ENCODE assay signal across 27 cellular contexts in genomic region chr9:1055156-1055555, GRCh38. TPM values are rescaled to one million over a fixed set of nuclear protein-coding genes. Genes with fewer than 3 reads are reported as not detected.
DNase-seq lines count a peak whose midpoint lies in the region; ATAC-seq and TF ChIP-seq lines count a peak whose summit lies in the region.
"Had no signal": no experiment of that assay in that cellular context is flagged by ENCODE, and none has a peak within 500 bp of the region (broad histone marks: within the 10 kb centered on the region; RNA-seq: fewer than 3 reads in every experiment).

No MANE protein-coding gene starts in this region.

- intact Hi-C loops in sigmoid colon (cut with DNase I) = no loop called here

- 47 to 53% methylated on average over 5 of the region's 5 CpGs for WGBS in sigmoid colon, 2 donors

- no peak overlapping the region for H3K27ac ChIP-seq in sigmoid colon
- H3K27ac ChIP-seq: BLaER1, SK-N-MC had no signal

- TF ChIP-seq CTCF in epithelial cell of esophagus (IDR thresholded peaks at IDR 0.05; ENCODE audit: insufficient read depth, low read depth, low read length, missing control alignments) (no peak), sigmoid colon (IDR thresholded peaks at IDR 0.05) (no peak)

- no peak for TF ChIP-seq EP300 in sigmoid colon (IDR thresholded peaks at IDR 0.05)

- no peak overlapping the region for H3K4me3 ChIP-seq in epithelial cell of esophagus (ENCODE audit: low read length)
- H3K4me3 ChIP-seq in sigmoid colon = no peak overlapping the region
- H3K4me3 ChIP-seq: BLaER1, K562, SK-N-MC had no signal

- no peak for TF ChIP-seq POLR2A in sigmoid colon (IDR thresholded peaks at IDR 0.05)

- H3K9me3 ChIP-seq in sigmoid colon = no peaks in the 10 kb centered on the region

- H3K36me3 ChIP-seq in sigmoid colon = no peaks in the 10 kb centered on the region
- H3K36me3 ChIP-seq: BLaER1 had no signal

- DNase-seq in HPDE6-E6E7 (ENCODE audit: extremely low spot score) (peak; percentile 20), NCI-H526 treated with DMSO at 0.1 percent for 48 hours (lab: John Stamatoyannopoulos, UW) (peak; percentile 72), epithelial cell of esophagus (ENCODE audit: low read depth) (peak; percentile 85), pons (ENCODE audit: low spot score) (peak; percentile 24), DMS114 treated with DMSO at 0.1 percent for 48 hours (lab: John Stamatoyannopoulos, UW; ENCODE audit: unreplicated experiment) (no peak), sigmoid colon (no peak)
- DNase-seq: ACHN; CD4-positive, alpha-beta T cell; COR-L47; H7; NCI-H1105; NCI-H146; NCI-H2029; NCI-H2227 treated with DMSO at 0.1 percent for 48 hours; NCI-H510A; NCI-H748 treated with DMSO at 0.1 percent for 48 hours; OCI-M1; SHP77 treated with DMSO at 0.1 percent for 48 hours; SW 1271 had no signal

- ATAC-seq in GM18498 (IDR thresholded peaks at IDR 0.05; ENCODE audit: unreplicated experiment) = no peak
- ATAC-seq: HepG2, K562 had no signal

- H3K4me1 ChIP-seq in sigmoid colon = peaks cover 0 to 29% (median 26%) of the 10 kb centered on the region in 4 donors

- H3K27me3 ChIP-seq in sigmoid colon = peaks cover 42 to 91% (median 65%) of the 10 kb centered on the region in 3 donors

RNA-seq across cellular contexts. Expression of gene DMRT2, which starts 5.0 kb away (rescaled TPM):
- total RNA-seq in sigmoid colon = 1 to 10 TPM in 1 of 4 donors, under 1 TPM in 2, not detected in 1; 0.33 to 3.9 (median 0.36) TPM
- 1 to 10 TPM; 1.8 to 5.8 (median 2.1) TPM for polyA plus RNA-seq in sigmoid colon
- total RNA-seq: CD4-positive, alpha-beta T cell; H7; HepG2; HT-29; K562; LHCN-M2; RPMI7951 had no signal
- polyA plus RNA-seq: HepG2, K562 had no signal

Comparison
In these comparisons a context has a peak if more than half of its experiments do, and no peak if none do; other contexts are left out.
1. DNase-seq: peak in HPDE6-E6E7 (single experiment), NCI-H526 treated with DMSO at 0.1 percent for 48 hours (single experiment), epithelial cell of esophagus (single experiment) and pons (single experiment); none in DMS114 treated with DMSO at 0.1 percent for 48 hours (single experiment) and sigmoid colon (single experiment).